23 cellular contexts compared by ENCODE assay signal in the genomic region with DNA sequence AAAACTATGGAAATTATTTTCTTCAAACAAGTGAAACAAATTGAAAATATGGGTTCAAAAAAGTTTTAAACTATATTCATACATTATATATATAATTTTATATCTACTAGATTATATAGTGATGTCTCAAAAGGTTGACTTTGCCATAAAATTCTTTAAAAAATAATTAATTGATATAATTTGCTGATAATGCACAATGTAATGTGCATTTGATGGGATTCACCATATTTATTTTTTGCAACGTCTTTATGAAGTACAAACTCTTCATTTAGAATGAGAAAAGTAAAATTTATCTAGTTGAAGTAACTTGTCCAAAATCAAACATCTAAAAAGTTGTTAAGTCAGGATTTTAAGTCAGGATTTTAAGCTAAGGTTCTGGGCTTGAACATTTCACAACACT.
"Had no signal": no experiment of that assay in that cellular context is flagged by ENCODE, and none has a peak within 500 bp of the region (broad histone marks: within the 10 kb centered on the region; RNA-seq: fewer than 3 reads in every experiment).

No MANE protein-coding gene starts in this region.

- H3K27ac ChIP-seq: left lung, lower lobe of right lung, sigmoid colon, spleen, suprapubic skin, thoracic aorta, tibial artery, upper lobe of right lung had no signal

- H3K36me3 ChIP-seq: left lung, lower lobe of right lung, sigmoid colon, spleen, suprapubic skin, thoracic aorta, tibial artery, upper lobe of right lung had no signal

- H3K27me3 ChIP-seq: left lung, sigmoid colon, spleen, suprapubic skin, tibial artery, upper lobe of right lung had no signal

- H3K4me1 ChIP-seq: left lung, lower lobe of right lung, spleen, suprapubic skin, tibial artery, upper lobe of right lung had no signal

- H3K4me3 ChIP-seq: left lung, lower lobe of right lung, sigmoid colon, spleen, suprapubic skin, thoracic aorta, tibial artery, upper lobe of right lung had no signal

- DNase-seq: hippocampal formation; left colon; left lung; lower lobe of right lung; mammary epithelial cell; mesenchymal stem cell; naive thymus-derived CD8-positive, alpha-beta T cell; nucleus accumbens; retina; right cardiac atrium; sigmoid colon; small intestine; spleen; stimulated activated CD4-positive, alpha-beta T cell treated with anti-CD3 and anti-CD28 coated beads, Interleukin-4, amount 100 ng/mL, for 24 hours; stimulated activated naive CD4-positive, alpha-beta T cell; tibial artery; trophoblast cell; upper lobe of right lung had no signal

- ATAC-seq: left colon; left lung; lower lobe of right lung; naive thymus-derived CD8-positive, alpha-beta T cell; right cardiac atrium; stimulated activated effector memory CD8-positive, alpha-beta T cell treated with anti-CD3 and anti-CD28 coated beads, Interleukin-12 subunit alpha, Interleukin-12 subunit beta, amount 100 ng/mL, for 72 hours; upper lobe of right lung had no signal

- FAIRE-seq: keratinocyte, small intestine, urothelium cell line had no signal

- H3K9me3 ChIP-seq: left lung, lower lobe of right lung, sigmoid colon, suprapubic skin, thoracic aorta, tibial artery, upper lobe of right lung had no signal
